Comparison of ENCODE assay signal across 8 cellular contexts in the genomic region with DNA sequence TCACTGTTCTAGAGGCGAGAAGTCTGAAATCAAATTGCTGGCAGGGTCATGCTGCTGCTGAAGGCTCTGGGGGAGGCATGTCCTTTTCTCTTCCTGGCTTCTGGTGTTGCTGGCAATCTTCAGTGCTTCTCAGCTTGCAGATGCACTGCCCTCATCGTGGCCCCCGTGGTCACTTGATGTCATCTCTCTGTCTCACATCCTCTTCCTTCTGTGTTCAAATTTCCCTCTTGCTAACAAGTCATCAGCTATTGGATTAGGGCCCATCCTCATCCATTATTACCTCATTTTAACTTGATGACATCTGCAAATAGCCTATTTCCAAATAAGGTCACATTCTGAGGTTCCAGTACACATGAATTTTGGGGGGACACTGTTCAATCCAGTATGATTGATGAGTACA. TPM values are rescaled to one million over a fixed set of nuclear protein-coding genes. Genes with fewer than 3 reads are reported as not detected.
DNase-seq lines count a peak whose midpoint lies in the region; ATAC-seq and TF ChIP-seq lines count a peak whose summit lies in the region.

No MANE protein-coding gene starts in this region.

- peak; percentile 31 for DNase-seq in brain microvascular endothelial cell
- no peak for DNase-seq in occipital lobe (lab: John Stamatoyannopoulos, UW)
- no peak for DNase-seq in NCI-H526 treated with DMSO at 0.1 percent for 48 hours (lab: John Stamatoyannopoulos, UW)
- no peak for DNase-seq in islet precursor cell
- no peak for DNase-seq in NCI-H226

- H3K36me3 ChIP-seq in brain microvascular endothelial cell (replicated peaks) (no peaks in the 10 kb centered on the region), parathyroid adenoma (ENCODE audit: control insufficient read depth, insufficient read depth, low read length) (no peaks in the 10 kb centered on the region)

- H3K4me2 ChIP-seq in parathyroid adenoma (ENCODE audit: low read length) = peak overlapping the region; percentile 28

- no peak for TF ChIP-seq CTCF in brain microvascular endothelial cell (IDR thresholded peaks at IDR 0.05; ENCODE audit: low read depth, low read length, missing control alignments)
- TF ChIP-seq CTCF in parathyroid adenoma (IDR thresholded peaks at IDR 0.05) = no peak

- H3K4me1 ChIP-seq in parathyroid adenoma = peaks cover 30% of the 10 kb centered on the region

- H3K27ac ChIP-seq in brain microvascular endothelial cell (no peak overlapping the region), parathyroid adenoma (peak overlapping the region; percentile 18)

- peak; percentile 29 for ATAC-seq in GM18867 (IDR thresholded peaks at IDR 0.05; ENCODE audit: unreplicated experiment)
- ATAC-seq in HG03460 (IDR thresholded peaks at IDR 0.05; ENCODE audit: unreplicated experiment) = peak; percentile 41

- H3K27me3 ChIP-seq in brain microvascular endothelial cell (replicated peaks) (no peaks in the 10 kb centered on the region), parathyroid adenoma (ENCODE audit: control insufficient read depth, insufficient read depth, low read length) (no peaks in the 10 kb centered on the region)

- H3K9ac ChIP-seq in parathyroid adenoma = no peak overlapping the region

- in situ Hi-C loops in brain microvascular endothelial cell (cut with HindIII; ENCODE audit: low pct_ligation_motif_present, low sequenced_read_pairs) = no loop called here

- no peak overlapping the region for H2AFZ ChIP-seq in parathyroid adenoma

- H3K9me3 ChIP-seq in parathyroid adenoma (ENCODE audit: control insufficient read depth, low read length) = no peaks in the 10 kb centered on the region

- H3K4me3 ChIP-seq in brain microvascular endothelial cell (ENCODE audit: low read depth, low read length) (no peak overlapping the region), parathyroid adenoma (ENCODE audit: low read depth, low read length) (no peak overlapping the region)

- H3K79me2 ChIP-seq in parathyroid adenoma = no peaks in the 10 kb centered on the region

RNA-seq across cellular contexts. Expression of gene SRGN, which starts 36.6 kb away (rescaled TPM):
- 24.8 TPM for total RNA-seq in occipital lobe
